1 cellular context compared by ENCODE assay signal in genomic region chr1:39158330-39159086, GRCh38.
TF ChIP-seq lines count a peak whose summit lies in the region.

No MANE protein-coding gene starts in this region.

TF ChIP-seq in HEK293, 187 proteins besides CTCF, POLR2A, EP300 and RAD21 (continued from another document and continues in another):
- TF ChIP-seq SP7 (tag by site-specific recombination; IDR thresholded peaks at IDR 0.05), result peak; percentile 67
- TF ChIP-seq FEZF1 (tag by site-specific recombination; IDR thresholded peaks at IDR 0.05), result peak; percentile 76
- TF ChIP-seq, protein P1, sequence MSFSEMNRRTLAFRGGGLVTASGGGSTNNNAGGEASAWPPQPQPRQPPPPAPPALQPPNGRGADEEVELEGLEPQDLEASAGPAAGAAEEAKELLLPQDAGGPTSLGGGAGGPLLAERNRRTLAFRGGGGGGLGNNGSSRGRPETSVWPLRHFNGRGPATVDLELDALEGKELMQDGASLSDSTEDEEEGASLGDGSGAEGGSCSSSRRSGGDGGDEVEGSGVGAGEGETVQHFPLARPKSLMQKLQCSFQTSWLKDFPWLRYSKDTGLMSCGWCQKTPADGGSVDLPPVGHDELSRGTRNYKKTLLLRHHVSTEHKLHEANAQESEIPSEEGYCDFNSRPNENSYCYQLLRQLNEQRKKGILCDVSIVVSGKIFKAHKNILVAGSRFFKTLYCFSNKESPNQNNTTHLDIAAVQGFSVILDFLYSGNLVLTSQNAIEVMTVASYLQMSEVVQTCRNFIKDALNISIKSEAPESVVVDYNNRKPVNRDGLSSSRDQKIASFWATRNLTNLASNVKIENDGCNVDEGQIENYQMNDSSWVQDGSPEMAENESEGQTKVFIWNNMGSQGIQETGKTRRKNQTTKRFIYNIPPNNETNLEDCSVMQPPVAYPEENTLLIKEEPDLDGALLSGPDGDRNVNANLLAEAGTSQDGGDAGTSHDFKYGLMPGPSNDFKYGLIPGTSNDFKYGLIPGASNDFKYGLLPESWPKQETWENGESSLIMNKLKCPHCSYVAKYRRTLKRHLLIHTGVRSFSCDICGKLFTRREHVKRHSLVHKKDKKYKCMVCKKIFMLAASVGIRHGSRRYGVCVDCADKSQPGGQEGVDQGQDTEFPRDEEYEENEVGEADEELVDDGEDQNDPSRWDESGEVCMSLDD (tag by site-specific recombination; IDR thresholded peaks at IDR 0.05), result peak; percentile 70; the same call in 1 of the 2 replicates
- TF ChIP-seq HOXD13 (CRISPR knock-in tag; IDR thresholded peaks at IDR 0.05; ENCODE audit: borderline replicate concordance), result no peak
- no peak for TF ChIP-seq ZNF768 (tag by site-specific recombination; IDR thresholded peaks at IDR 0.05)
- no peak for TF ChIP-seq ZNF548 (tag by site-specific recombination; IDR thresholded peaks at IDR 0.05)
- TF ChIP-seq ZFP37 (tag by site-specific recombination; IDR thresholded peaks at IDR 0.05), result no peak
- TF ChIP-seq ZNF555 (tag by site-specific recombination; conservative IDR thresholded peaks at IDR 0.05), result no peak
- TF ChIP-seq ZNF48 (tag by site-specific recombination; IDR thresholded peaks at IDR 0.05), result no peak
- TF ChIP-seq, protein P2, sequence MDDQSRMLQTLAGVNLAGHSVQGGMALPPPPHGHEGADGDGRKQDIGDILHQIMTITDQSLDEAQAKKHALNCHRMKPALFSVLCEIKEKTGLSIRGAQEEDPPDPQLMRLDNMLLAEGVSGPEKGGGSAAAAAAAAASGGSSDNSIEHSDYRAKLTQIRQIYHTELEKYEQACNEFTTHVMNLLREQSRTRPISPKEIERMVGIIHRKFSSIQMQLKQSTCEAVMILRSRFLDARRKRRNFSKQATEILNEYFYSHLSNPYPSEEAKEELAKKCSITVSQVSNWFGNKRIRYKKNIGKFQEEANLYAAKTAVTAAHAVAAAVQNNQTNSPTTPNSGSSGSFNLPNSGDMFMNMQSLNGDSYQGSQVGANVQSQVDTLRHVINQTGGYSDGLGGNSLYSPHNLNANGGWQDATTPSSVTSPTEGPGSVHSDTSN (CRISPR knock-in tag; IDR thresholded peaks at IDR 0.05), result no peak
- no peak for TF ChIP-seq ZFP3 (tag by site-specific recombination; IDR thresholded peaks at IDR 0.05; ENCODE audit: low read depth)
- 0 out of 2 replicates have a peak, but pooled peaks have one; percentile 26 for TF ChIP-seq BCL11A (tag by site-specific recombination; IDR thresholded peaks at IDR 0.05; ENCODE audit: low read depth)
- no peak for TF ChIP-seq ZNF274 (IDR thresholded peaks at IDR 0.05; ENCODE audit: low read length)
- TF ChIP-seq ZNF274 (tag by site-specific recombination; IDR thresholded peaks at IDR 0.05; ENCODE audit: borderline replicate concordance), result no peak
- TF ChIP-seq ZNF529 (tag by site-specific recombination; IDR thresholded peaks at IDR 0.05; ENCODE audit: insufficient replicate concordance), result no peak
- TF ChIP-seq ZNF776 (tag by site-specific recombination; IDR thresholded peaks at IDR 0.05; ENCODE audit: borderline replicate concordance), result no peak
- no peak for TF ChIP-seq ZNF391 (tag by site-specific recombination; IDR thresholded peaks at IDR 0.05; ENCODE audit: borderline replicate concordance, low read depth)
- TF ChIP-seq, protein P3, sequence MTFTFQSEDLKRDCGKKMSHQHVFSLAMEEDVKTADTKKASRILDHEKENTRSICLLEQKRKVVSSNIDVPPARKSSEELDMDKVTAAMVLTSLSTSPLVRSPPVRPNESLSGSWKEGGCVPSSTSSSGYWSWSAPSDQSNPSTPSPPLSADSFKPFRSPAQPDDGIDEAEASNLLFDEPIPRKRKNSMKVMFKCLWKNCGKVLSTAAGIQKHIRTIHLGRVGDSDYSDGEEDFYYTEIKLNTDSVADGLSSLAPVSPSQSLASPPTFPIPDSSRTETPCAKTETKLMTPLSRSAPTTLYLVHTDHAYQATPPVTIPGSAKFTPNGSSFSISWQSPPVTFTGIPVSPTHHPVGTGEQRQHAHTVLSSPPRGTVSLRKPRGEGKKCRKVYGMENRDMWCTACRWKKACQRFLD (tag by site-specific recombination; IDR thresholded peaks at IDR 0.05), result no peak
- no peak for TF ChIP-seq ZNF155 (tag by site-specific recombination; IDR thresholded peaks at IDR 0.05)
- TF ChIP-seq ZNF670 (tag by site-specific recombination; IDR thresholded peaks at IDR 0.05; ENCODE audit: low read depth), result no peak
- TF ChIP-seq ZNF830 (tag by site-specific recombination; IDR thresholded peaks at IDR 0.05; ENCODE audit: low read depth), result no peak
- no peak for TF ChIP-seq ZNF175 (tag by site-specific recombination; IDR thresholded peaks at IDR 0.05)
- TF ChIP-seq ZNF791 (tag by site-specific recombination; IDR thresholded peaks at IDR 0.05), result no peak
- TF ChIP-seq ZNF561 (tag by site-specific recombination; IDR thresholded peaks at IDR 0.05; ENCODE audit: borderline replicate concordance), result no peak
- TF ChIP-seq ZBTB7A (tag by site-specific recombination; IDR thresholded peaks at IDR 0.05; ENCODE audit: low read depth), result no peak
- TF ChIP-seq ZNF792 (tag by site-specific recombination; IDR thresholded peaks at IDR 0.05), result no peak
- no peak for TF ChIP-seq ZNF148 (tag by site-specific recombination; IDR thresholded peaks at IDR 0.05; ENCODE audit: borderline replicate concordance)
- peak; percentile 32; the same call in 1 of the 2 replicates for TF ChIP-seq MZF1 (tag by site-specific recombination; IDR thresholded peaks at IDR 0.05; ENCODE audit: borderline replicate concordance)
- TF ChIP-seq GLIS2 (tag by site-specific recombination; IDR thresholded peaks at IDR 0.05), result peak; percentile 50
- TF ChIP-seq GLI2 (tag by site-specific recombination; IDR thresholded peaks at IDR 0.05; ENCODE audit: borderline replicate concordance, low read depth), result no peak
- no peak for TF ChIP-seq HOXC10 (CRISPR knock-in tag; IDR thresholded peaks at IDR 0.05)
- TF ChIP-seq, protein P4, sequence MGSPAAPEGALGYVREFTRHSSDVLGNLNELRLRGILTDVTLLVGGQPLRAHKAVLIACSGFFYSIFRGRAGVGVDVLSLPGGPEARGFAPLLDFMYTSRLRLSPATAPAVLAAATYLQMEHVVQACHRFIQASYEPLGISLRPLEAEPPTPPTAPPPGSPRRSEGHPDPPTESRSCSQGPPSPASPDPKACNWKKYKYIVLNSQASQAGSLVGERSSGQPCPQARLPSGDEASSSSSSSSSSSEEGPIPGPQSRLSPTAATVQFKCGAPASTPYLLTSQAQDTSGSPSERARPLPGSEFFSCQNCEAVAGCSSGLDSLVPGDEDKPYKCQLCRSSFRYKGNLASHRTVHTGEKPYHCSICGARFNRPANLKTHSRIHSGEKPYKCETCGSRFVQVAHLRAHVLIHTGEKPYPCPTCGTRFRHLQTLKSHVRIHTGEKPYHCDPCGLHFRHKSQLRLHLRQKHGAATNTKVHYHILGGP (tag by site-specific recombination; IDR thresholded peaks at IDR 0.05), result no peak
- no peak for TF ChIP-seq IKZF3 (tag by site-specific recombination; IDR thresholded peaks at IDR 0.05)
- peak; percentile 20; the same call in 1 of the 2 replicates for TF ChIP-seq ZNF660 (tag by site-specific recombination; IDR thresholded peaks at IDR 0.05)
- TF ChIP-seq ZNF433 (tag by site-specific recombination; IDR thresholded peaks at IDR 0.05; ENCODE audit: low read depth), result no peak
- peak; percentile 54 for TF ChIP-seq ZNF366 (tag by site-specific recombination; conservative IDR thresholded peaks at IDR 0.05)
- TF ChIP-seq BCL11B (tag by site-specific recombination; IDR thresholded peaks at IDR 0.05; ENCODE audit: low read depth), result no peak
- TF ChIP-seq, protein P5, sequence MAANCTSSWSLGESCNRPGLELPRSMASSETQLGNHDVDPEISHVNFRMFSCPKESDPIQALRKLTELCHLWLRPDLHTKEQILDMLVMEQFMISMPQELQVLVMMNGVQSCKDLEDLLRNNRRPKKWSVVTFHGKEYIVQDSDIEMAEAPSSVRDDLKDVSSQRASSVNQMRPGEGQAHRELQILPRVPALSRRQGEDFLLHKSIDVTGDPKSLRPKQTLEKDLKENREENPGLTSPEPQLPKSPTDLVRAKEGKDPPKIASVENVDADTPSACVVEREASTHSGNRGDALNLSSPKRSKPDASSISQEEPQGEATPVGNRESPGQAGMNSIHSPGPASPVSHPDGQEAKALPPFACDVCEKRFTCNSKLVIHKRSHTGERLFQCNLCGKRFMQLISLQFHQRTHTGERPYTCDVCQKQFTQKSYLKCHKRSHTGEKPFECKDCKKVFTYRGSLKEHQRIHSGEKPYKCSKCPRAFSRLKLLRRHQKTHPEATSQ (tag by site-specific recombination; IDR thresholded peaks at IDR 0.05), result no peak
- TF ChIP-seq ZNF266 (tag by site-specific recombination; IDR thresholded peaks at IDR 0.05; ENCODE audit: low read depth), result no peak
- TF ChIP-seq ZNF747 (tag by site-specific recombination; IDR thresholded peaks at IDR 0.05), result no peak
- TF ChIP-seq, protein P6, sequence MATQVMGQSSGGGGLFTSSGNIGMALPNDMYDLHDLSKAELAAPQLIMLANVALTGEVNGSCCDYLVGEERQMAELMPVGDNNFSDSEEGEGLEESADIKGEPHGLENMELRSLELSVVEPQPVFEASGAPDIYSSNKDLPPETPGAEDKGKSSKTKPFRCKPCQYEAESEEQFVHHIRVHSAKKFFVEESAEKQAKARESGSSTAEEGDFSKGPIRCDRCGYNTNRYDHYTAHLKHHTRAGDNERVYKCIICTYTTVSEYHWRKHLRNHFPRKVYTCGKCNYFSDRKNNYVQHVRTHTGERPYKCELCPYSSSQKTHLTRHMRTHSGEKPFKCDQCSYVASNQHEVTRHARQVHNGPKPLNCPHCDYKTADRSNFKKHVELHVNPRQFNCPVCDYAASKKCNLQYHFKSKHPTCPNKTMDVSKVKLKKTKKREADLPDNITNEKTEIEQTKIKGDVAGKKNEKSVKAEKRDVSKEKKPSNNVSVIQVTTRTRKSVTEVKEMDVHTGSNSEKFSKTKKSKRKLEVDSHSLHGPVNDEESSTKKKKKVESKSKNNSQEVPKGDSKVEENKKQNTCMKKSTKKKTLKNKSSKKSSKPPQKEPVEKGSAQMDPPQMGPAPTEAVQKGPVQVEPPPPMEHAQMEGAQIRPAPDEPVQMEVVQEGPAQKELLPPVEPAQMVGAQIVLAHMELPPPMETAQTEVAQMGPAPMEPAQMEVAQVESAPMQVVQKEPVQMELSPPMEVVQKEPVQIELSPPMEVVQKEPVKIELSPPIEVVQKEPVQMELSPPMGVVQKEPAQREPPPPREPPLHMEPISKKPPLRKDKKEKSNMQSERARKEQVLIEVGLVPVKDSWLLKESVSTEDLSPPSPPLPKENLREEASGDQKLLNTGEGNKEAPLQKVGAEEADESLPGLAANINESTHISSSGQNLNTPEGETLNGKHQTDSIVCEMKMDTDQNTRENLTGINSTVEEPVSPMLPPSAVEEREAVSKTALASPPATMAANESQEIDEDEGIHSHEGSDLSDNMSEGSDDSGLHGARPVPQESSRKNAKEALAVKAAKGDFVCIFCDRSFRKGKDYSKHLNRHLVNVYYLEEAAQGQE (tag by site-specific recombination; IDR thresholded peaks at IDR 0.05), result no peak
- no peak for TF ChIP-seq HOXA7 (CRISPR knock-in tag; IDR thresholded peaks at IDR 0.05; ENCODE audit: borderline replicate concordance)
- TF ChIP-seq ZNF585B (tag by site-specific recombination; IDR thresholded peaks at IDR 0.05), result no peak
- TF ChIP-seq ZXDB (tag by site-specific recombination; IDR thresholded peaks at IDR 0.05), result peak; percentile 77
- TF ChIP-seq ZNF423 (tag by site-specific recombination; IDR thresholded peaks at IDR 0.05), result no peak
- TF ChIP-seq ZNF140 (tag by site-specific recombination; IDR thresholded peaks at IDR 0.05), result no peak
- TF ChIP-seq ZNF19 (tag by site-specific recombination; IDR thresholded peaks at IDR 0.05; ENCODE audit: low read depth), result no peak
- TF ChIP-seq ZNF707 (tag by site-specific recombination; IDR thresholded peaks at IDR 0.05), result no peak
- TF ChIP-seq ZNF341 (tag by site-specific recombination; IDR thresholded peaks at IDR 0.05; ENCODE audit: low read depth), result no peak
- no peak for TF ChIP-seq ZNF664 (tag by site-specific recombination; IDR thresholded peaks at IDR 0.05)
- TF ChIP-seq ELK4 (IDR thresholded peaks at IDR 0.05; ENCODE audit: borderline replicate concordance, low read depth, low read length), result no peak
- TF ChIP-seq ZNF132 (tag by site-specific recombination; IDR thresholded peaks at IDR 0.05; ENCODE audit: borderline replicate concordance), result no peak
- TF ChIP-seq, protein P7, sequence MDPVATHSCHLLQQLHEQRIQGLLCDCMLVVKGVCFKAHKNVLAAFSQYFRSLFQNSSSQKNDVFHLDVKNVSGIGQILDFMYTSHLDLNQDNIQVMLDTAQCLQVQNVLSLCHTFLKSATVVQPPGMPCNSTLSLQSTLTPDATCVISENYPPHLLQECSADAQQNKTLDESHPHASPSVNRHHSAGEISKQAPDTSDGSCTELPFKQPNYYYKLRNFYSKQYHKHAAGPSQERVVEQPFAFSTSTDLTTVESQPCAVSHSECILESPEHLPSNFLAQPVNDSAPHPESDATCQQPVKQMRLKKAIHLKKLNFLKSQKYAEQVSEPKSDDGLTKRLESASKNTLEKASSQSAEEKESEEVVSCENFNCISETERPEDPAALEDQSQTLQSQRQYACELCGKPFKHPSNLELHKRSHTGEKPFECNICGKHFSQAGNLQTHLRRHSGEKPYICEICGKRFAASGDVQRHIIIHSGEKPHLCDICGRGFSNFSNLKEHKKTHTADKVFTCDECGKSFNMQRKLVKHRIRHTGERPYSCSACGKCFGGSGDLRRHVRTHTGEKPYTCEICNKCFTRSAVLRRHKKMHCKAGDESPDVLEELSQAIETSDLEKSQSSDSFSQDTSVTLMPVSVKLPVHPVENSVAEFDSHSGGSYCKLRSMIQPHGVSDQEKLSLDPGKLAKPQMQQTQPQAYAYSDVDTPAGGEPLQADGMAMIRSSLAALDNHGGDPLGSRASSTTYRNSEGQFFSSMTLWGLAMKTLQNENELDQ (tag by site-specific recombination; IDR thresholded peaks at IDR 0.05; ENCODE audit: low read depth), result no peak
